In the genomic region with DNA sequence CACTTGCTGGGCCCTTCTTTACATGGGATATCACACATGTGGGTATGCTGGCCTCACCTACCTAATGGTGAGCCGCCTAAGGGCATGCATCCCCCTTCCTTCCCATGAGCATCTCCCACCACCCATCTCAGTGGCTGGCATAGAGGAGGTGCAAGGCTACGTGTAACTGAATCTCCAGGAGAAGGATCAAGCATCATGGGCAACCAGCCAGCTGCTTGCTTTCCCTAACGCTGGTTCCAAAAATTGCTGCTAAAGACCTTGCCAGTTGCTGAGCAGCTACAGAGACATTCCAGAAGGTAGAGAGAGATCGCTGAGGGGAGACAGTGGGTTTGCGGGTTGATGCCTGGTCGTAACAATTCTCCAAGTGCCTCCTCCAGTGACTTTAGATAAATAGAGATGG, we compare ENCODE assay signal across 16 cellular contexts.
"Had no signal": no experiment of that assay in that cellular context is flagged by ENCODE, and none has a peak within 500 bp of the region (broad histone marks: within the 10 kb centered on the region; RNA-seq: fewer than 3 reads in every experiment).

No MANE protein-coding gene starts in this region.

- FAIRE-seq: urothelium cell line had no signal

- H3K27me3 ChIP-seq: left lung had no signal

- H3K4me2 ChIP-seq: smooth muscle cell had no signal

- H3K36me3 ChIP-seq: esophagus muscularis mucosa, gastroesophageal sphincter, left lung, lower lobe of right lung had no signal

- ATAC-seq: gastroesophageal sphincter, left lung, lower lobe of right lung, natural killer cell had no signal

- H3K9me3 ChIP-seq: esophagus muscularis mucosa, gastroesophageal sphincter, left lung, lower lobe of right lung had no signal

- DNase-seq: effector memory CD4-positive, alpha-beta T cell; foreskin fibroblast; glutamatergic neuron; immature natural killer cell; left lung; lower lobe of right lung; natural killer cell; posterior cingulate gyrus; stimulated activated CD4-positive, alpha-beta T cell treated with anti-CD3 and anti-CD28 coated beads, Interleukin-2, amount 100 ng/mL, for 48 hours; stimulated activated naive CD4-positive, alpha-beta T cell treated with Interleukin-2 at 50 U/mL for 16 hours; trophoblast cell had no signal

- H3K4me3 ChIP-seq: esophagus muscularis mucosa, gastroesophageal sphincter, left lung, lower lobe of right lung, smooth muscle cell had no signal

- H3K27ac ChIP-seq: epithelial cell of prostate, esophagus muscularis mucosa, gastroesophageal sphincter, left lung, lower lobe of right lung had no signal

- H3K4me1 ChIP-seq: gastroesophageal sphincter, left lung, lower lobe of right lung had no signal
